Comparison of ENCODE assay signal across 1 cellular context in the genomic region with DNA sequence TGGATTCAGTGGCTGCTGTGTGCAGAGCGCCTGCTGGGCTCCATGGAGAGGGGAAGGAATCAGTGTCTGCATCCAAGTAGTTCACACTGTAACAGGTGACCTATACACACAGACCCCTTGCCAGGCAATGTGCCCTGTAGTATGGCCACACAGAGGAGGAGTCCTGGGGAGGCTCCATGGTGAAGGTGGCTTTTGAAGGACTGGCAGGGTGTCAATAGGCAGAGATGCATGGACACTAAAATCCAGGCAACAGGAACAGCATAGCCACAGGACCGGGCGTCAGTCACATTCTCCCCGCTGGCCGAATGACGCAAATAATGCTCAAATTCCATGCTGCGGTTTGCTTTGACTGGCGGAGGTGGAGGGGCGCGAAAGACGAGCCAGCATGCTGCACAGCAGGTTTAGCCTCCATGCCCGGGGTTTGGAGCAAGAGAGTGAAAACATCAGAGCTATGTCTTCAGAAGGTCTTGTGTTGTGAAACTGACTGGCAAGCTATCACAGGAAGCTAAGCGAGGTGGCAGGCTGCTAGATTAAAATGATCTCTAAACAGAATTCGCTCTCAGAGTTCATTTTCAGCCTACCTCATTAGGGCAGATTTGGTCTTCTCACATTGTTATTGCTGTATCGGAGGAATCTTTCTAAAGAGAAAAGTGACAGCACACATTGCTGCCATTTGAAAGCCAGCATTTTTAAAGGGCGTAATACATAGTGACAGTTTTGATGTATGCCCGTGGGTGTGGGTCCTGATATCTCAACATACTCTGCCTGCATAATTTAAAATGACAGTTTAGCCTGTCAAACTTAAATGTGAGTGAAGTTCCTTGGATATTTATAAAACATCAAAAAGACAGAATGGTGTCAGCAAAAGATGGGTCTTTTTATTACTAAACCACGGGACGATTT.
TF ChIP-seq lines count a peak whose summit lies in the region.

No MANE protein-coding gene starts in this region.

TF ChIP-seq in HEK293, 187 proteins besides CTCF, POLR2A, EP300 and RAD21 (continued from another document):
- TF ChIP-seq ZNF473 (tag by site-specific recombination; IDR thresholded peaks at IDR 0.05) (no peak), GFI1B (tag by site-specific recombination; IDR thresholded peaks at IDR 0.05) (peak; percentile 34; the same call in 1 of the 2 replicates), ZNF112 (tag by site-specific recombination; IDR thresholded peaks at IDR 0.05) (no peak), OSR2 (tag by site-specific recombination; IDR thresholded peaks at IDR 0.05) (0 out of 2 replicates have a peak, but pooled peaks have one; percentile 12), ZNF843 (tag by site-specific recombination; IDR thresholded peaks at IDR 0.05) (peak; percentile 69), ZNF639 (tag by site-specific recombination; IDR thresholded peaks at IDR 0.05) (0 out of 2 replicates have a peak, but pooled peaks have one; percentile 37), ZNF324 (tag by site-specific recombination; IDR thresholded peaks at IDR 0.05) (no peak)
